ENCODE assay signal across 8 cellular contexts in genomic region chrX:65668362-65669310, GRCh38. TPM values are rescaled to one million over a fixed set of nuclear protein-coding genes. Genes with fewer than 3 reads are reported as not detected.
A peak's percentile ranks its signal among the peaks of the same experiment; 100 is the strongest.
DNase-seq lines count a peak whose midpoint lies in the region; ATAC-seq, FAIRE-seq and TF ChIP-seq lines count a peak whose summit lies in the region.

No MANE protein-coding gene starts in this region.

- H3K4me1 Mint-ChIP-seq in activated B cell treated with CpG ODN at 0.5 μM for 24 hours = peaks cover 51% of the 10 kb centered on the region

- H3K36me3 ChIP-seq in MG63 (peaks cover 26% of the 10 kb centered on the region), kidney (ENCODE audit: control insufficient read depth in 1 of 2, insufficient read depth in 2 of 2, low read length in 2 of 2) (no peaks in the 10 kb centered on the region)

- no peaks in the 10 kb centered on the region for H3K9me3 Mint-ChIP-seq in activated B cell treated with CpG ODN at 0.5 μM for 24 hours

- no peaks in the 10 kb centered on the region for H3K27me3 ChIP-seq in MG63

- H3K4me3 ChIP-seq in MG63 (peak overlapping the region; percentile 78), kidney (ENCODE audit: low read length in 2 of 2) (peak overlapping the region; percentile 86 to 93)

- H3K36me3 Mint-ChIP-seq in activated B cell treated with CpG ODN at 0.5 μM for 24 hours (ENCODE audit: low read depth) = peaks cover 37% of the 10 kb centered on the region

- peak; percentile 45 for ATAC-seq in activated B cell treated with CpG ODN at 0.5 μM for 24 hours (ENCODE audit: low read depth)

- TF ChIP-seq CTCF in activated B cell treated with CpG ODN at 0.5 μM for 24 hours (IDR thresholded peaks at IDR 0.05) (no peak), kidney (IDR thresholded peaks at IDR 0.05; ENCODE audit: borderline replicate concordance, extremely low read depth, insufficient read depth) (no peak)

- peak; percentile 67 for DNase-seq in ACHN
- peak; percentile 23 for DNase-seq in GM19238 (ENCODE audit: insufficient read length, low spot score)
- DNase-seq in MG63 = peak; percentile 83
- peak; percentile 35 for DNase-seq in activated B cell treated with CpG ODN at 0.5 μM for 24 hours
- DNase-seq in central memory CD4-positive, alpha-beta T cell = peak; percentile 63
- peak; percentile 89 for DNase-seq in kidney
- DNase-seq in stimulated activated CD4-positive, alpha-beta T cell treated with anti-CD3 and anti-CD28 coated beads, Interleukin-1b, Interleukin-23, amount 100 ng/mL, for 48 hours = peak; percentile 67
- DNase-seq in SKM-1 treated with dmso at 0.1 percent for 144 hours (lab: John Stamatoyannopoulos, UW; ENCODE audit: unreplicated experiment) = no peak

- POLR2A ChIA-PET in activated B cell treated with CpG ODN at 0.5 μM for 24 hours (lab: Charles Lee) = interaction anchor here (0.5 to 3.6 kb wide), 13 partner anchors 10 to 331 kb away, joined by 3 to 26 read pairs (median 5); no protein-coding TSS in a partner anchor

- H3K9ac ChIP-seq in kidney (ENCODE audit: low read length in 2 of 2) = peak overlapping the region; percentile 95 to 97

- CTCF ChIA-PET in activated B cell treated with CpG ODN at 0.5 μM for 24 hours (lab: Charles Lee) = interaction anchor here (0.5 to 0.8 kb wide), 2 partner anchors 35 to 54 kb away, joined by 3 read pairs; no protein-coding TSS in a partner anchor

- H3K4me1 ChIP-seq in kidney (ENCODE audit: control insufficient read depth in 1 of 2, insufficient read depth in 1 of 2, low read depth in 1 of 2, low read length in 2 of 2) = peaks cover 7 to 25% of the 10 kb centered on the region in 2 donors

- peak overlapping the region; percentile 97 to 99 for H3K27ac ChIP-seq in kidney (ENCODE audit: low read depth in 2 of 2, low read length in 2 of 2)

- peak overlapping the region; percentile 93 for H3K4me3 Mint-ChIP-seq in activated B cell treated with CpG ODN at 0.5 μM for 24 hours

- peak overlapping the region; percentile 89 for H3K27ac Mint-ChIP-seq in activated B cell treated with CpG ODN at 0.5 μM for 24 hours

- H3K27me3 Mint-ChIP-seq in activated B cell treated with CpG ODN at 0.5 μM for 24 hours = no peaks in the 10 kb centered on the region

- in situ Hi-C loops in ACHN (cut with HindIII; ENCODE audit: low pct_ligation_motif_present, low pct_unique_long_range_greater_than_20kb, low sequenced_read_pairs) = no loop called here

- no peak for FAIRE-seq in kidney (lab: Jason Lieb, UNC)

- H3K9me3 ChIP-seq in MG63 (no peaks in the 10 kb centered on the region), kidney (ENCODE audit: control insufficient read depth in 1 of 2, low read length in 2 of 2) (no peaks in the 10 kb centered on the region)

- intact Hi-C loops in activated B cell treated with CpG ODN at 0.5 μM for 24 hours (cut with micrococcal nuclease) = loop anchor here (1.0 to 5.0 kb wide), 6 partner anchors 18 to 1461 kb away; partner anchors contain the start of gene AMER1
- intact Hi-C loops in kidney (cut with DNase I) = no loop called here

RNA-seq across cellular contexts. Expression of gene MSN, which starts 1.2 kb away (rescaled TPM):
- total RNA-seq in MG63 (2014; rRNA removed; shearing (Covaris generic); ENCODE audit: low replicate concordance) = 303 and 315 TPM in 2 replicates
- 352 TPM in 2 replicates for total RNA-seq in activated B cell treated with CpG ODN at 0.5 μM for 24 hours
- total RNA-seq in kidney = 391 TPM
- polyA plus RNA-seq in kidney (ENCODE audit: insufficient read depth, low read depth, low replicate concordance) = 124 TPM
